Comparison of ENCODE assay signal across 8 cellular contexts in genomic region chr20:21118782-21119181, GRCh38. TPM values are rescaled to one million over a fixed set of nuclear protein-coding genes. Genes with fewer than 3 reads are reported as not detected.
"Had no signal": no experiment of that assay in that cellular context is flagged by ENCODE, and none has a peak within 500 bp of the region (broad histone marks: within the 10 kb centered on the region; RNA-seq: fewer than 3 reads in every experiment).

No MANE protein-coding gene starts in this region.

- DNase-seq: GOT3, H7, KG1 had no signal

- H3K4me3 Mint-ChIP-seq: IgD-negative memory B cell had no signal

- H3K4me1 ChIP-seq: HAP-1 had no signal

- H3K27ac Mint-ChIP-seq: IgD-negative memory B cell had no signal

- FAIRE-seq: HTR-8/SVneo had no signal

- H3K9me3 ChIP-seq: HAP-1 had no signal

- H3K4me3 ChIP-seq: HAP-1 had no signal

- H3K36me3 ChIP-seq: HAP-1 had no signal

- H3K9me3 Mint-ChIP-seq: IgD-negative memory B cell had no signal

- H3K4me1 Mint-ChIP-seq: IgD-negative memory B cell had no signal

RNA-seq across cellular contexts. Expression of gene LINC00237, which starts 12.6 kb away (rescaled TPM):
- total RNA-seq: H4, HT-29 had no signal
- polyA plus RNA-seq: IgD-negative memory B cell had no signal
